In genomic region chr2:96832751-96833507, GRCh38 we compare ENCODE assay signal across 8 cellular contexts. TPM values are rescaled to one million over a fixed set of nuclear protein-coding genes. Genes with fewer than 3 reads are reported as not detected.
DNase-seq lines count a peak whose midpoint lies in the region; ATAC-seq, FAIRE-seq and TF ChIP-seq lines count a peak whose summit lies in the region.

No MANE protein-coding gene starts in this region.

- peak overlapping the region; percentile 77 for H3K27ac Mint-ChIP-seq in endothelial cell (ENCODE audit: unreplicated experiment)
- H3K27ac Mint-ChIP-seq in nephron = peak overlapping the region; percentile 85 to 94 (median 91)
- no peak overlapping the region for H3K27ac Mint-ChIP-seq in activated naive CD4-positive, alpha-beta T cell treated with anti-CD3 and anti-CD28 coated beads, Interleukin-2, amount 10 ng/mL, durations not matched to agents 7 days and 5 days
- no peak overlapping the region for H3K27ac Mint-ChIP-seq in activated CD8-positive, alpha-beta memory T cell treated with anti-CD3 and anti-CD28 coated beads, Interleukin-2, amount 10 ng/mL, durations not matched to agents 7 days and 5 days

- no peaks in the 10 kb centered on the region for H3K9me3 Mint-ChIP-seq in endothelial cell (ENCODE audit: unreplicated experiment)
- H3K9me3 Mint-ChIP-seq in nephron = no peaks in the 10 kb centered on the region
- no peaks in the 10 kb centered on the region for H3K9me3 Mint-ChIP-seq in activated naive CD4-positive, alpha-beta T cell treated with anti-CD3 and anti-CD28 coated beads, Interleukin-2, amount 10 ng/mL, durations not matched to agents 7 days and 5 days
- H3K9me3 Mint-ChIP-seq in activated CD8-positive, alpha-beta memory T cell treated with anti-CD3 and anti-CD28 coated beads, Interleukin-2, amount 10 ng/mL, durations not matched to agents 7 days and 5 days (ENCODE audit: low read depth) = no peaks in the 10 kb centered on the region

- ATAC-seq in activated CD8-positive, alpha-beta memory T cell treated with anti-CD3 and anti-CD28 coated beads, Interleukin-2, amount 10 ng/mL, durations not matched to agents 7 days and 5 days = no peak

- no peak for FAIRE-seq in GM12892 (lab: Jason Lieb, UNC)

- no peak for TF ChIP-seq POLR2A in GM12892 (IDR thresholded peaks at IDR 0.05; ENCODE audit: low read depth, low read length)

- in situ Hi-C loops in Caki2 (cut with HindIII; ENCODE audit: low pct_unique_long_range_greater_than_20kb, low sequenced_read_pairs) = no loop called here

- H3K4me1 Mint-ChIP-seq in endothelial cell (ENCODE audit: unreplicated experiment) (peaks cover 14% of the 10 kb centered on the region), nephron (peaks cover 22% of the 10 kb centered on the region)
- no peaks in the 10 kb centered on the region for H3K4me1 Mint-ChIP-seq in activated naive CD4-positive, alpha-beta T cell treated with anti-CD3 and anti-CD28 coated beads, Interleukin-2, amount 10 ng/mL, durations not matched to agents 7 days and 5 days
- H3K4me1 Mint-ChIP-seq in activated CD8-positive, alpha-beta memory T cell treated with anti-CD3 and anti-CD28 coated beads, Interleukin-2, amount 10 ng/mL, durations not matched to agents 7 days and 5 days = no peaks in the 10 kb centered on the region

- CTCF ChIA-PET in activated naive CD4-positive, alpha-beta T cell treated with anti-CD3 and anti-CD28 coated beads, Interleukin-2, amount 10 ng/mL, durations not matched to agents 7 days and 5 days (lab: Charles Lee) = interaction anchor here (0.9 kb wide), 1 partner anchor 25 kb away, joined by 4 read pairs; the partner anchor contains the start of gene ANKRD39
- CTCF ChIA-PET in activated CD8-positive, alpha-beta memory T cell treated with anti-CD3 and anti-CD28 coated beads, Interleukin-2, amount 10 ng/mL, durations not matched to agents 7 days and 5 days (lab: Charles Lee) = interaction anchor here (0.6 kb wide), 1 partner anchor 559 kb away, joined by 3 read pairs; no protein-coding TSS in a partner anchor

- H3K27me3 Mint-ChIP-seq in endothelial cell (ENCODE audit: unreplicated experiment) = peaks cover 5% of the 10 kb centered on the region
- no peaks in the 10 kb centered on the region for H3K27me3 Mint-ChIP-seq in nephron (ENCODE audit: low read depth)
- no peaks in the 10 kb centered on the region for H3K27me3 Mint-ChIP-seq in activated naive CD4-positive, alpha-beta T cell treated with anti-CD3 and anti-CD28 coated beads, Interleukin-2, amount 10 ng/mL, durations not matched to agents 7 days and 5 days
- no peaks in the 10 kb centered on the region for H3K27me3 Mint-ChIP-seq in activated CD8-positive, alpha-beta memory T cell treated with anti-CD3 and anti-CD28 coated beads, Interleukin-2, amount 10 ng/mL, durations not matched to agents 7 days and 5 days

- TF ChIP-seq CTCF in endothelial cell (IDR thresholded peaks at IDR 0.05; ENCODE audit: unreplicated experiment) = no peak
- TF ChIP-seq CTCF in nephron (IDR thresholded peaks at IDR 0.05; ENCODE audit: unreplicated experiment in 3 of 3) = no peak
- TF ChIP-seq CTCF in GM20000 (IDR thresholded peaks at IDR 0.05; ENCODE audit: extremely low read depth, missing control alignments) = no peak

- H3K36me3 Mint-ChIP-seq in endothelial cell (ENCODE audit: low read depth, unreplicated experiment) = peaks cover 31% of the 10 kb centered on the region
- H3K36me3 Mint-ChIP-seq in nephron (ENCODE audit: low read depth) = peaks cover 46% of the 10 kb centered on the region
- peaks cover 50% of the 10 kb centered on the region for H3K36me3 Mint-ChIP-seq in activated naive CD4-positive, alpha-beta T cell treated with anti-CD3 and anti-CD28 coated beads, Interleukin-2, amount 10 ng/mL, durations not matched to agents 7 days and 5 days
- peaks cover 27% of the 10 kb centered on the region for H3K36me3 Mint-ChIP-seq in activated CD8-positive, alpha-beta memory T cell treated with anti-CD3 and anti-CD28 coated beads, Interleukin-2, amount 10 ng/mL, durations not matched to agents 7 days and 5 days

- DNase-seq in Caki2 (ENCODE audit: low read depth) (peak; percentile 51), NCI-H2107 treated with DMSO at 0.1 percent for 48 hours (lab: John Stamatoyannopoulos, UW; ENCODE audit: unreplicated experiment) (peak; percentile 96), endothelial cell (ENCODE audit: low spot score) (peak; percentile 60), GM20000 (ENCODE audit: low spot score) (no peak), GM12892 (ENCODE audit: insufficient read length) (no peak)
- no peak for DNase-seq in activated naive CD4-positive, alpha-beta T cell treated with anti-CD3 and anti-CD28 coated beads, Interleukin-2, amount 10 ng/mL, durations not matched to agents 7 days and 5 days
- no peak for DNase-seq in activated CD8-positive, alpha-beta memory T cell treated with anti-CD3 and anti-CD28 coated beads, Interleukin-2, amount 10 ng/mL, durations not matched to agents 7 days and 5 days

- H3K4me3 Mint-ChIP-seq in endothelial cell (ENCODE audit: unreplicated experiment) = peak overlapping the region; percentile 83
- H3K4me3 Mint-ChIP-seq in nephron = peak overlapping the region; percentile 57 to 69 (median 60)
- H3K4me3 Mint-ChIP-seq in activated naive CD4-positive, alpha-beta T cell treated with anti-CD3 and anti-CD28 coated beads, Interleukin-2, amount 10 ng/mL, durations not matched to agents 7 days and 5 days = no peak overlapping the region
- H3K4me3 Mint-ChIP-seq in activated CD8-positive, alpha-beta memory T cell treated with anti-CD3 and anti-CD28 coated beads, Interleukin-2, amount 10 ng/mL, durations not matched to agents 7 days and 5 days = no peak overlapping the region

RNA-seq across cellular contexts. Expression of gene ANKRD23, which starts 10.9 kb away (rescaled TPM):
- total RNA-seq in Caki2 (2014; rRNA removed; shearing (Covaris generic); ENCODE audit: low replicate concordance) = 1.3 and 9.4 TPM in 2 replicates
- total RNA-seq in endothelial cell (ENCODE audit: unreplicated experiment) = 4.7 TPM
- total RNA-seq in activated CD8-positive, alpha-beta memory T cell treated with anti-CD3 and anti-CD28 coated beads, Interleukin-2, amount 10 ng/mL, durations not matched to agents 7 days and 5 days = 10 to 100 TPM; 10.4 to 14.8 TPM
- 2.5 TPM for polyA plus RNA-seq in GM12892 (2012; ENCODE audit: missing spikeins)

RNA-seq across cellular contexts. Expression of gene CNNM3, which starts 16.9 kb away (rescaled TPM):
- 28.7 and 41.7 TPM in 2 replicates for total RNA-seq in Caki2 (2014; rRNA removed; shearing (Covaris generic); ENCODE audit: low replicate concordance)
- total RNA-seq in endothelial cell (ENCODE audit: unreplicated experiment) = 14.7 TPM
- 10 to 100 TPM; 28.0 to 30.5 TPM for total RNA-seq in activated CD8-positive, alpha-beta memory T cell treated with anti-CD3 and anti-CD28 coated beads, Interleukin-2, amount 10 ng/mL, durations not matched to agents 7 days and 5 days
- polyA plus RNA-seq in GM12892 (2012; ENCODE audit: missing spikeins) = 5.3 TPM

RNA-seq across cellular contexts. Expression of gene ANKRD39, which starts 24.9 kb away (rescaled TPM):
- 33.2 and 53.3 TPM in 2 replicates for total RNA-seq in Caki2 (2014; rRNA removed; shearing (Covaris generic); ENCODE audit: low replicate concordance)
- total RNA-seq in endothelial cell (ENCODE audit: unreplicated experiment) = 14.9 TPM
- 10 to 100 TPM; 32.6 to 42.6 TPM for total RNA-seq in activated CD8-positive, alpha-beta memory T cell treated with anti-CD3 and anti-CD28 coated beads, Interleukin-2, amount 10 ng/mL, durations not matched to agents 7 days and 5 days
- 14.0 TPM for polyA plus RNA-seq in GM12892 (2012; ENCODE audit: missing spikeins)

RNA-seq across cellular contexts. Expression of gene SEMA4C, which starts 37.0 kb away (rescaled TPM):
- total RNA-seq in Caki2 (2014; rRNA removed; shearing (Covaris generic); ENCODE audit: low replicate concordance) = 30.7 and 40.4 TPM in 2 replicates
- total RNA-seq in endothelial cell (ENCODE audit: unreplicated experiment) = 279 TPM
- total RNA-seq in activated CD8-positive, alpha-beta memory T cell treated with anti-CD3 and anti-CD28 coated beads, Interleukin-2, amount 10 ng/mL, durations not matched to agents 7 days and 5 days = 10 to 100 TPM in 1 of 2 experiments, 1 to 10 TPM in 1; 9.7 to 11.6 TPM
- 9.5 TPM for polyA plus RNA-seq in GM12892 (2012; ENCODE audit: missing spikeins)

Comparison
In these comparisons a context has a peak if more than half of its experiments do, and no peak if none do; other contexts are left out.
1. DNase-seq: peak in Caki2 (single experiment), NCI-H2107 treated with DMSO at 0.1 percent for 48 hours (single experiment) and endothelial cell (single experiment); none in activated naive CD4-positive, alpha-beta T cell treated with anti-CD3 and anti-CD28 coated beads, Interleukin-2, amount 10 ng/mL, durations not matched to agents 7 days and 5 days (single experiment), GM20000 (single experiment), activated CD8-positive, alpha-beta memory T cell treated with anti-CD3 and anti-CD28 coated beads, Interleukin-2, amount 10 ng/mL, durations not matched to agents 7 days and 5 days (single experiment) and GM12892 (single experiment).
2. H3K27ac Mint-ChIP-seq: peak in endothelial cell (single experiment) and nephron (3 of 3); none in activated naive CD4-positive, alpha-beta T cell treated with anti-CD3 and anti-CD28 coated beads, Interleukin-2, amount 10 ng/mL, durations not matched to agents 7 days and 5 days (single experiment) and activated CD8-positive, alpha-beta memory T cell treated with anti-CD3 and anti-CD28 coated beads, Interleukin-2, amount 10 ng/mL, durations not matched to agents 7 days and 5 days (single experiment).
3. H3K4me3 Mint-ChIP-seq: peak in endothelial cell (single experiment) and nephron (3 of 3); none in activated naive CD4-positive, alpha-beta T cell treated with anti-CD3 and anti-CD28 coated beads, Interleukin-2, amount 10 ng/mL, durations not matched to agents 7 days and 5 days (single experiment) and activated CD8-positive, alpha-beta memory T cell treated with anti-CD3 and anti-CD28 coated beads, Interleukin-2, amount 10 ng/mL, durations not matched to agents 7 days and 5 days (single experiment).